In the genomic region with DNA sequence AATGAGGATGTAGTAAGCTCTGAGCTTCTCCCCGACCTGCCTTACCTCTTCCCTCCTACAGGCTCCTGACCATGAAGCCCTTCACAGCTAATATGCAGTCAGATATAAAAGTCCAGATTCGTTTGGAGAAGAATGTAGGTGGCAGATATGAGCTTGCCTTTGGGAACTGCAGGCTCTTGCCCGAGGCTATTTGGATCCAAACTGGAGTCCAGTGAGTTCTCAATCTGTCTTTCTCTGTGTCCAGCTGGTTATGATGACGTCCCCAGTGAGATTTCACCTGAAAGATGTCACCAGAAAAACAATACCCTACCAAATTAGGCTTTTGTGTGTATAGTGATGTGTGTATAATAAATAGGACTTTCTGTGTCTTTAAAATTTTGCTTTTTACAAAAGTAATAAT, we compare ENCODE assay signal across 1 cellular context.
TF ChIP-seq lines count a peak whose summit lies in the region.

No MANE protein-coding gene starts in this region.

TF ChIP-seq in HepG2, 621 proteins besides CTCF, POLR2A, EP300 and RAD21:
- TF ChIP-seq, protein P1, sequence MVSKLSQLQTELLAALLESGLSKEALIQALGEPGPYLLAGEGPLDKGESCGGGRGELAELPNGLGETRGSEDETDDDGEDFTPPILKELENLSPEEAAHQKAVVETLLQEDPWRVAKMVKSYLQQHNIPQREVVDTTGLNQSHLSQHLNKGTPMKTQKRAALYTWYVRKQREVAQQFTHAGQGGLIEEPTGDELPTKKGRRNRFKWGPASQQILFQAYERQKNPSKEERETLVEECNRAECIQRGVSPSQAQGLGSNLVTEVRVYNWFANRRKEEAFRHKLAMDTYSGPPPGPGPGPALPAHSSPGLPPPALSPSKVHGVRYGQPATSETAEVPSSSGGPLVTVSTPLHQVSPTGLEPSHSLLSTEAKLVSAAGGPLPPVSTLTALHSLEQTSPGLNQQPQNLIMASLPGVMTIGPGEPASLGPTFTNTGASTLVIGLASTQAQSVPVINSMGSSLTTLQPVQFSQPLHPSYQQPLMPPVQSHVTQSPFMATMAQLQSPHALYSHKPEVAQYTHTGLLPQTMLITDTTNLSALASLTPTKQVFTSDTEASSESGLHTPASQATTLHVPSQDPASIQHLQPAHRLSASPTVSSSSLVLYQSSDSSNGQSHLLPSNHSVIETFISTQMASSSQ (IDR thresholded peaks at IDR 0.05; ENCODE audit: low read depth) = no peak
- TF ChIP-seq, protein P1 (CRISPR knock-in tag; IDR thresholded peaks at IDR 0.05; ENCODE audit: borderline replicate concordance) = no peak
- TF ChIP-seq CREB1 (IDR thresholded peaks at IDR 0.05) (peak; percentile 32; the same call in 1 of the 2 replicates), CREB1 (CRISPR knock-in tag; IDR thresholded peaks at IDR 0.05) (no peak), ZNF446 (CRISPR knock-in tag; IDR thresholded peaks at IDR 0.05) (no peak)
